ENCODE assay signal across 9 cellular contexts in genomic region chr17:46841561-46842379, GRCh38. TPM values are rescaled to one million over a fixed set of nuclear protein-coding genes. Genes with fewer than 3 reads are reported as not detected.
DNase-seq lines count a peak whose midpoint lies in the region; ATAC-seq, FAIRE-seq and TF ChIP-seq lines count a peak whose summit lies in the region.
"Had no signal": no experiment of that assay in that cellular context is flagged by ENCODE, and none has a peak within 500 bp of the region (broad histone marks: within the 10 kb centered on the region; RNA-seq: fewer than 3 reads in every experiment).

No MANE protein-coding gene starts in this region.

- no peaks in the 10 kb centered on the region for H4K20me1 ChIP-seq in OCI-LY1 (ENCODE audit: insufficient read depth, low read length)

- H3F3A ChIP-seq in OCI-LY1 (ENCODE audit: insufficient read depth, low read length), result no peaks in the 10 kb centered on the region

- H3K4me3 ChIP-seq in OCI-LY1 (ENCODE audit: low read depth, low read length, poor library complexity, severe bottlenecking) (no peak overlapping the region), parathyroid adenoma (ENCODE audit: low read depth, low read length) (no peak overlapping the region)

- H3K4me1 ChIP-seq in ES-I3 (ENCODE audit: insufficient read depth, low read length) (no peaks in the 10 kb centered on the region), OCI-LY1 (ENCODE audit: insufficient read depth, low read length, severe bottlenecking) (no peaks in the 10 kb centered on the region), parathyroid adenoma (no peaks in the 10 kb centered on the region)

- no peak for FAIRE-seq in urothelium cell line (lab: Jason Lieb, UNC)

- no peaks in the 10 kb centered on the region for H3K9me2 ChIP-seq in OCI-LY1 (ENCODE audit: low read depth, low read length)

- H3K27me3 ChIP-seq in OCI-LY1 (ENCODE audit: insufficient read depth, low read length) (0 out of 2 replicates have a peak, but pooled peaks cover 4% of the 10 kb centered on the region), parathyroid adenoma (ENCODE audit: control insufficient read depth, insufficient read depth, low read length) (peaks cover 5% of the 10 kb centered on the region)

- H3K9me3 ChIP-seq in ES-I3 (ENCODE audit: control insufficient read depth, insufficient read depth, low read length), result peaks cover 11% of the 10 kb centered on the region
- H3K9me3 ChIP-seq in OCI-LY1 (ENCODE audit: low read length), result peaks cover 11% of the 10 kb centered on the region
- no peaks in the 10 kb centered on the region for H3K9me3 ChIP-seq in parathyroid adenoma (ENCODE audit: control insufficient read depth, low read length)

- H3K9ac ChIP-seq in ES-I3 (ENCODE audit: low read depth, low read length) (peak overlapping the region; percentile 43), OCI-LY1 (ENCODE audit: low read length) (no peak overlapping the region), parathyroid adenoma (no peak overlapping the region)

- no peak overlapping the region for H3K27ac ChIP-seq in OCI-LY1 (ENCODE audit: low read depth, low read length, poor library complexity, severe bottlenecking)
- no peak overlapping the region for H3K27ac ChIP-seq in parathyroid adenoma

- DNase-seq in urothelium cell line (ENCODE audit: low spot score) (no peak), kidney glomerular epithelial cell (lab: John Stamatoyannopoulos, UW) (no peak)

- ATAC-seq in esophagus mucosa (peak; percentile 71), GM21737 (IDR thresholded peaks at IDR 0.05; ENCODE audit: unreplicated experiment) (no peak), HG03460 (IDR thresholded peaks at IDR 0.05; ENCODE audit: unreplicated experiment) (no peak)
- ATAC-seq: effector memory CD8-positive, alpha-beta T cell had no signal

- H3K4me2 ChIP-seq in OCI-LY1 (ENCODE audit: low read length) (no peak overlapping the region; the same call in 1 of the 2 replicates), parathyroid adenoma (ENCODE audit: low read length) (peak overlapping the region; percentile 14)

- H2AFZ ChIP-seq in OCI-LY1 (ENCODE audit: low read length) (no peak overlapping the region), parathyroid adenoma (peak overlapping the region; percentile 76)

- H3K79me2 ChIP-seq in OCI-LY1 (ENCODE audit: insufficient read depth, low read length), result no peaks in the 10 kb centered on the region
- no peaks in the 10 kb centered on the region for H3K79me2 ChIP-seq in parathyroid adenoma

- peak; percentile 64 for TF ChIP-seq CTCF in OCI-LY1 (IDR thresholded peaks at IDR 0.05; ENCODE audit: low read length)
- TF ChIP-seq CTCF in parathyroid adenoma (IDR thresholded peaks at IDR 0.05), result peak; percentile 92

- H3K36me3 ChIP-seq in ES-I3 (ENCODE audit: insufficient read depth, low read length), result no peaks in the 10 kb centered on the region
- no peaks in the 10 kb centered on the region for H3K36me3 ChIP-seq in OCI-LY1 (ENCODE audit: insufficient read depth, low read length)
- no peaks in the 10 kb centered on the region for H3K36me3 ChIP-seq in parathyroid adenoma (ENCODE audit: control insufficient read depth, insufficient read depth, low read length)

RNA-seq across cellular contexts. Expression of gene WNT9B, which starts 9.6 kb away (rescaled TPM):
- total RNA-seq in esophagus mucosa, result not detected

RNA-seq across cellular contexts. Expression of gene WNT3, which starts 23.3 kb away (rescaled TPM):
- 5.9 TPM for total RNA-seq in esophagus mucosa
